12 cellular contexts compared by ENCODE assay signal in the genomic region with DNA sequence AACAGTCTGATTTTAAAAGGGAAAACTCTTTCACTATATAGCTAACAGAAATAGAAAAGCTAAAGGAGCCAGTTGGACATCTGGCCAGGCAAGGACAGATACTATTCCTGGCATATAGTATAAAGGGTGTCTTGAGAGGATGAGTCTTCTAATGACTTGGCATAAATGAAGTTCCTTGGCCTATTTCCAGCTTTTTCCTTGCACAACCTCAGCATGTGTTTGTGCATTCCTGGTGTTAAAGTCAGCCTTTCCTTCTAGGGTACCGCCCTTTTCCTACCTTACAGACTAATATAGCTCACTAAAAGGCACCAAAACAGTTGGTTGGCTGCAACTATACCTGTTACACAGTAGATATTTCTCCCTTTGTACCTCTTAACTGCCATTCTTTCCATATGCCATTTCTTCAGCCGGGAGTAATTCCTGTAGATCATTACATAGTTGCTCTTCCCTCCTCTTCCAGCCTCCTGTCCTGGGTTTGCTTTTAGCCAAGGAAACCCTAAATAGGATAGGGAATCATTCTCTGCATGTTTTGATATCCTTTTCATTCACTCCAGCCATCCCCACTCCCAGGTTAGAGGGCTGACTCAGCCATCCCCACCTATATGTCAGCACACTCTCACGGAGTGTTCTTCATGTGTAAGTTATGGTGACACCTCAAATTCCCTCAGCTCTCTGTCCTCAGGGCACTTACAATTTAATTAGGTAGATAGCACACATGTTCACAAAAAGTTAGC.
DNase-seq lines count a peak whose midpoint lies in the region; ATAC-seq and TF ChIP-seq lines count a peak whose summit lies in the region.
"Had no signal": no experiment of that assay in that cellular context is flagged by ENCODE, and none has a peak within 500 bp of the region (broad histone marks: within the 10 kb centered on the region; RNA-seq: fewer than 3 reads in every experiment).

No MANE protein-coding gene starts in this region.

- WGBS in neuronal stem cell (ENCODE audit: extremely low coverage in 2 of 2, insufficient read length in 2 of 2, insufficient replicate concordance in 1 of 2), 2 donors, result no CpG with 5 or more reads among the region's 3 CpGs

- H3K27me3 ChIP-seq in RWPE2 (ENCODE audit: insufficient read depth, poor library complexity, severe bottlenecking) (no peaks in the 10 kb centered on the region), neuronal stem cell (ENCODE audit: control insufficient read depth in 3 of 3, insufficient read depth in 3 of 3, low read depth in 1 of 3, low read length in 3 of 3) (no peaks in the 10 kb centered on the region)

- H3K27ac Mint-ChIP-seq in activated naive CD4-positive, alpha-beta T cell treated with anti-CD3 and anti-CD28 coated beads, Interleukin-2, amount 50 U/mL, for 72 hours, result peak overlapping the region in 1 of 2 donors; percentile 30
- H3K27ac Mint-ChIP-seq: H9, T-helper 17 cell had no signal

- no peak overlapping the region for H3K4me2 ChIP-seq in neuronal stem cell (ENCODE audit: insufficient read depth, low read length, poor library complexity, severe bottlenecking)

- H3K9me3 ChIP-seq in RWPE2 (ENCODE audit: severe bottlenecking), result no peaks in the 10 kb centered on the region
- H3K9me3 ChIP-seq in neuronal stem cell (replicated peaks in 1 of 2; ENCODE audit: control insufficient read depth in 2 of 2, insufficient read depth in 1 of 2, low read depth in 1 of 2, low read length in 2 of 2), result no peaks in the 10 kb centered on the region

- H3K18ac ChIP-seq in neuronal stem cell (ENCODE audit: low read length), result no peak overlapping the region

- H3K36me3 ChIP-seq in RWPE2 (ENCODE audit: low read depth) (no peaks in the 10 kb centered on the region), neuronal stem cell (replicated peaks in 1 of 2; ENCODE audit: control insufficient read depth in 2 of 2, insufficient read depth in 2 of 2, low read length in 2 of 2) (no peaks in the 10 kb centered on the region)

- DNase-seq in GM04504 (ENCODE audit: low read depth) (peak; percentile 97), RWPE2 (ENCODE audit: low spot score) (peak; percentile 38), fibroblast of gingiva (ENCODE audit: low read depth) (peak; percentile 97), skeletal muscle cell (ENCODE audit: low read depth) (peak; percentile 99), neuronal stem cell (ENCODE audit: low spot score) (no peak)
- no peak for DNase-seq in effector CD4-positive, alpha-beta T cell
- no peak for DNase-seq in activated naive CD4-positive, alpha-beta T cell treated with anti-CD3 and anti-CD28 coated beads, Interleukin-2, amount 50 U/mL, for 72 hours (ENCODE audit: low spot score in 2 of 2)
- DNase-seq: H9, Kasumi-1, T-helper 17 cell had no signal

- H2BK5ac ChIP-seq in neuronal stem cell (ENCODE audit: low read length), result no peak overlapping the region

- TF ChIP-seq CTCF in RWPE2 (IDR thresholded peaks at IDR 0.05; ENCODE audit: poor library complexity, severe bottlenecking), result no peak

- ATAC-seq in RWPE2 (ENCODE audit: low read depth) (peak; percentile 95), GM19328 (IDR thresholded peaks at IDR 0.05; ENCODE audit: unreplicated experiment) (no peak)
- no peak for ATAC-seq in activated naive CD4-positive, alpha-beta T cell treated with anti-CD3 and anti-CD28 coated beads, Interleukin-2, amount 50 U/mL, for 72 hours
- ATAC-seq: T-helper 17 cell had no signal

- no peak overlapping the region for H3K14ac ChIP-seq in neuronal stem cell (ENCODE audit: low read length)

- H3K27ac ChIP-seq in RWPE2 (ENCODE audit: poor library complexity, severe bottlenecking), result peak overlapping the region; percentile 97
- H3K27ac ChIP-seq in neuronal stem cell (replicated peaks; ENCODE audit: low read length), result no peak overlapping the region

- H3K4me1 ChIP-seq in RWPE2 (ENCODE audit: insufficient read depth, poor library complexity, severe bottlenecking), result peaks cover 24% of the 10 kb centered on the region
- H3K4me1 ChIP-seq in neuronal stem cell (ENCODE audit: control insufficient read depth in 2 of 2, insufficient read depth in 1 of 2, low read depth in 1 of 2, low read length in 2 of 2), result no peaks in the 10 kb centered on the region

- no peak overlapping the region for H2AFZ ChIP-seq in neuronal stem cell (ENCODE audit: low read length)

- no peaks in the 10 kb centered on the region for H3K79me1 ChIP-seq in neuronal stem cell (ENCODE audit: low read depth, low read length)

- peaks cover 0 to 10% of the 10 kb centered on the region in 2 donors for H3K9me3 Mint-ChIP-seq in activated naive CD4-positive, alpha-beta T cell treated with anti-CD3 and anti-CD28 coated beads, Interleukin-2, amount 50 U/mL, for 72 hours
- H3K9me3 Mint-ChIP-seq: nephron had no signal

- no peak overlapping the region for H2BK12ac ChIP-seq in neuronal stem cell (ENCODE audit: low read length)

- H2AK5ac ChIP-seq in neuronal stem cell (ENCODE audit: low read depth, low read length), result no peak overlapping the region

- H3K4ac ChIP-seq in neuronal stem cell (ENCODE audit: low read length), result no peak overlapping the region

- no peak overlapping the region for H3K9ac ChIP-seq in neuronal stem cell (ENCODE audit: low read depth, low read length, poor library complexity)

- H4K91ac ChIP-seq in neuronal stem cell (ENCODE audit: low read depth, low read length, poor library complexity), result no peak overlapping the region

- H3K23ac ChIP-seq in neuronal stem cell (ENCODE audit: low read depth, low read length, poor library complexity), result no peak overlapping the region

- no peak overlapping the region for H2BK120ac ChIP-seq in neuronal stem cell (ENCODE audit: low read depth, low read length)

- H3K4me3 ChIP-seq in RWPE2 (ENCODE audit: severe bottlenecking) (no peak overlapping the region), skeletal muscle cell (ENCODE audit: low read depth, low read length) (no peak overlapping the region), neuronal stem cell (ENCODE audit: low read length in 2 of 2) (no peak overlapping the region)

- H2BK15ac ChIP-seq in neuronal stem cell (ENCODE audit: low read length), result no peak overlapping the region

- no peak overlapping the region for H4K8ac ChIP-seq in neuronal stem cell (ENCODE audit: low read depth, low read length)

- H3K36me3 Mint-ChIP-seq in activated naive CD4-positive, alpha-beta T cell treated with anti-CD3 and anti-CD28 coated beads, Interleukin-2, amount 50 U/mL, for 72 hours, result peaks cover 0 to 46% of the 10 kb centered on the region in 2 donors

Comparison
In these comparisons a context has a peak if more than half of its experiments do, and no peak if none do; other contexts are left out.
1. DNase-seq: peak in GM04504 (single experiment), RWPE2 (single experiment), fibroblast of gingiva (single experiment) and skeletal muscle cell (single experiment); none in effector CD4-positive, alpha-beta T cell (single experiment), activated naive CD4-positive, alpha-beta T cell treated with anti-CD3 and anti-CD28 coated beads, Interleukin-2, amount 50 U/mL, for 72 hours (0 of 2) and neuronal stem cell (single experiment).